1 cellular context compared by ENCODE assay signal in the genomic region with DNA sequence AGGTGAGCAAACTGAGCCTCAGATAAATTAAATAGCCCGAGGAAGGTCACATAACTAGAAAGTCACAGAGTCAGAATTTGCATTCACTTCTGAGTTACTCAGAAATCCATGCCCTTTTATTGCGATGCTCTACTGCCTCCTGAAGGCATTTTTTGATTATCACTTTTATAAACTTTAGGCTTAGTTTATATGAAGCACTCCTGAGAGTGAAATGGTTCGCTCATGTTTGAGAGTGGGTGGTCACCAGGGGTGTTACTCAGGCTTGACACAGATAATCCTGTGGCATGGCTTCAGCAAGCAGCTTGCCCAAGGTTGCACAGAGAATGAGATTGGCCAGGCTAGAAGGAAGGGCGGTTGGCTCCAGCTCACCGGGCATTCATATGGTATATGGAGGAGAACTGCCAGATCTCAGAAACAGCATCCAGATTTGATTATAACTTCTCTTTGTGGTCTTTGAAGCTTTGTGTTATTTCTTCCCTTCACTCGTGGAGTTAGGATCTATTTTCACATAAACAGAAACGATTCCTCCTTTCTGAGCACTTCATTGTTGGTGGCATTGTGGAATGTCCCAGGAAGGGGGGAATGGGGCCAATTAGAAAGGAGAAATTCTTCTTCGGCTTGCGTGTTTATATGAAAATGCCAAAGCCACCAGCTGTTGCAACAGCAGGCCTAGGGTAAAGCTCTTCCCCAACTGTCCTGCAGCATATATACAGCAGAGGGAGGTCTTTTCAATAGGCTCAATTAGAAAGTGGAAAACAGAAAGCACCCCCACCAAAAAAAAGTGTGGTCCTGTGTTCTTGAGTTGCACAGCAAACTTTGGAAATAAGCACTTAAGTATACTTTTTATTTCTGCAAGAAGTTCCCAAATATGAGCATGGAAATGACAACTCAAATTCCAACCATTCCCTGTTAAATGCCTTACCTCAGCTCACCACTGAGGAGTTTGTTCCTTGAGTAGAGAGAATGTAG.
TF ChIP-seq lines count a peak whose summit lies in the region.

No MANE protein-coding gene starts in this region.

TF ChIP-seq in liver, 16 proteins besides CTCF, POLR2A, EP300 and RAD21 (continued from another document):
- TF ChIP-seq, protein P1, sequence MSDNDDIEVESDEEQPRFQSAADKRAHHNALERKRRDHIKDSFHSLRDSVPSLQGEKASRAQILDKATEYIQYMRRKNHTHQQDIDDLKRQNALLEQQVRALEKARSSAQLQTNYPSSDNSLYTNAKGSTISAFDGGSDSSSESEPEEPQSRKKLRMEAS (IDR thresholded peaks at IDR 0.05), result no peak
- TF ChIP-seq TAF1 (conservative IDR thresholded peaks at IDR 0.05), result no peak
